ENCODE assay signal across 1 cellular context in genomic region chr1:206583461-206584264, GRCh38.
A peak's percentile ranks its signal among the peaks of the same experiment; 100 is the strongest.
TF ChIP-seq lines count a peak whose summit lies in the region.

No MANE protein-coding gene starts in this region.

TF ChIP-seq in K562, 482 proteins besides CTCF, POLR2A, EP300 and RAD21 (continued from another document and continues in another):
- TF ChIP-seq VEZF1 (CRISPR knock-in tag; IDR thresholded peaks at IDR 0.05) (peak; percentile 74), TGIF2 (CRISPR knock-in tag; IDR thresholded peaks at IDR 0.05) (no peak), FOXP1 (CRISPR knock-in tag; IDR thresholded peaks at IDR 0.05) (no peak), SP1 (CRISPR knock-in tag; IDR thresholded peaks at IDR 0.05) (peak; percentile 66), CLOCK (CRISPR knock-in tag; IDR thresholded peaks at IDR 0.05; ENCODE audit: borderline replicate concordance) (no peak), ZNF512 (tag; IDR thresholded peaks at IDR 0.05) (no peak), DACH1 (IDR thresholded peaks at IDR 0.05; ENCODE audit: partially characterized antibody) (peak; percentile 52), SNIP1 (IDR thresholded peaks at IDR 0.05; ENCODE audit: low read depth) (no peak), TEAD4 (IDR thresholded peaks at IDR 0.05; ENCODE audit: low read length) (0 out of 2 replicates have a peak, but pooled peaks have one; percentile 11), TEAD4 (CRISPR knock-in tag; IDR thresholded peaks at IDR 0.05; ENCODE audit: borderline replicate concordance) (no peak), ARNT (IDR thresholded peaks at IDR 0.05) (0 out of 4 replicates have a peak, but pooled peaks of 1 of the 2 experiments have one; percentile 51), SMC3 (conservative IDR thresholded peaks at IDR 0.05; ENCODE audit: insufficient read depth, low read depth, low read length) (peak; percentile 99), HDGF (IDR thresholded peaks at IDR 0.05) (peak; percentile 75; the same call in 1 of the 2 replicates), SIN3A (IDR thresholded peaks at IDR 0.05; ENCODE audit: borderline replicate concordance in 2 of 2, control insufficient read depth in 1 of 2, low read depth in 2 of 2, low read length in 2 of 2) (no peak), TFE3 (CRISPR knock-in tag; IDR thresholded peaks at IDR 0.05) (no peak), RBM39 (optimal IDR thresholded peaks at IDR 0.05; ENCODE audit: low read depth, low read length) (peak; percentile 57), GATAD2B (IDR thresholded peaks at IDR 0.05; ENCODE audit: borderline replicate concordance) (no peak), ZNF324 (CRISPR knock-in tag; IDR thresholded peaks at IDR 0.05) (no peak), L3MBTL2 (IDR thresholded peaks at IDR 0.05) (peak; percentile 33; the same call in 1 of the 2 replicates), CHAMP1 (IDR thresholded peaks at IDR 0.05) (no peak), CEBPB (tag; IDR thresholded peaks at IDR 0.05) (peak; percentile 48), MEF2D (tag; conservative IDR thresholded peaks at IDR 0.05; ENCODE audit: low read depth) (no peak), ARID1B (IDR thresholded peaks at IDR 0.05) (no peak), MAZ (CRISPR knock-in tag; conservative IDR thresholded peaks at IDR 0.05 in 1 of 2, IDR thresholded peaks at IDR 0.05 in 1 of 2) (peak; percentile 16 to 84; a peak in 2 of 4 replicates), SMARCA4 (IDR thresholded peaks at IDR 0.05) (peak; percentile 16; the same call in 1 of the 2 replicates), HDAC8 (tag; IDR thresholded peaks at IDR 0.05) (no peak), ZNF143 (CRISPR knock-in tag; IDR thresholded peaks at IDR 0.05) (no peak), JUND (IDR thresholded peaks at IDR 0.05; ENCODE audit: borderline replicate concordance, low read depth, low read length) (peak; percentile 45; the same call in 1 of the 2 replicates), JUND (tag; IDR thresholded peaks at IDR 0.05; ENCODE audit: borderline replicate concordance, low read depth, low read length) (no peak), ZKSCAN1 (IDR thresholded peaks at IDR 0.05; ENCODE audit: low read depth, low read length) (0 out of 2 replicates have a peak, but pooled peaks have one; percentile 38), ID3 (CRISPR knock-in tag; IDR thresholded peaks at IDR 0.05) (no peak), ID3 (tag; IDR thresholded peaks at IDR 0.05) (no peak), PPARD (CRISPR knock-in tag; IDR thresholded peaks at IDR 0.05) (no peak), SMAD4 (CRISPR knock-in tag; conservative IDR thresholded peaks at IDR 0.05) (no peak)
- TF ChIP-seq, protein P1, sequence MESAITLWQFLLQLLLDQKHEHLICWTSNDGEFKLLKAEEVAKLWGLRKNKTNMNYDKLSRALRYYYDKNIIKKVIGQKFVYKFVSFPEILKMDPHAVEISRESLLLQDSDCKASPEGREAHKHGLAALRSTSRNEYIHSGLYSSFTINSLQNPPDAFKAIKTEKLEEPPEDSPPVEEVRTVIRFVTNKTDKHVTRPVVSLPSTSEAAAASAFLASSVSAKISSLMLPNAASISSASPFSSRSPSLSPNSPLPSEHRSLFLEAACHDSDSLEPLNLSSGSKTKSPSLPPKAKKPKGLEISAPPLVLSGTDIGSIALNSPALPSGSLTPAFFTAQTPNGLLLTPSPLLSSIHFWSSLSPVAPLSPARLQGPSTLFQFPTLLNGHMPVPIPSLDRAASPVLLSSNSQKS (CRISPR knock-in tag; IDR thresholded peaks at IDR 0.05): no peak
- TF ChIP-seq, protein P2, sequence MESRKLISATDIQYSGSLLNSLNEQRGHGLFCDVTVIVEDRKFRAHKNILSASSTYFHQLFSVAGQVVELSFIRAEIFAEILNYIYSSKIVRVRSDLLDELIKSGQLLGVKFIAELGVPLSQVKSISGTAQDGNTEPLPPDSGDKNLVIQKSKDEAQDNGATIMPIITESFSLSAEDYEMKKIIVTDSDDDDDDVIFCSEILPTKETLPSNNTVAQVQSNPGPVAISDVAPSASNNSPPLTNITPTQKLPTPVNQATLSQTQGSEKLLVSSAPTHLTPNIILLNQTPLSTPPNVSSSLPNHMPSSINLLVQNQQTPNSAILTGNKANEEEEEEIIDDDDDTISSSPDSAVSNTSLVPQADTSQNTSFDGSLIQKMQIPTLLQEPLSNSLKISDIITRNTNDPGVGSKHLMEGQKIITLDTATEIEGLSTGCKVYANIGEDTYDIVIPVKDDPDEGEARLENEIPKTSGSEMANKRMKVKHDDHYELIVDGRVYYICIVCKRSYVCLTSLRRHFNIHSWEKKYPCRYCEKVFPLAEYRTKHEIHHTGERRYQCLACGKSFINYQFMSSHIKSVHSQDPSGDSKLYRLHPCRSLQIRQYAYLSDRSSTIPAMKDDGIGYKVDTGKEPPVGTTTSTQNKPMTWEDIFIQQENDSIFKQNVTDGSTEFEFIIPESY (CRISPR knock-in tag; IDR thresholded peaks at IDR 0.05): no peak
- TF ChIP-seq, protein P3, sequence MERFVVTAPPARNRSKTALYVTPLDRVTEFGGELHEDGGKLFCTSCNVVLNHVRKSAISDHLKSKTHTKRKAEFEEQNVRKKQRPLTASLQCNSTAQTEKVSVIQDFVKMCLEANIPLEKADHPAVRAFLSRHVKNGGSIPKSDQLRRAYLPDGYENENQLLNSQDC (CRISPR knock-in tag; IDR thresholded peaks at IDR 0.05): no peak
- TF ChIP-seq, protein P4, sequence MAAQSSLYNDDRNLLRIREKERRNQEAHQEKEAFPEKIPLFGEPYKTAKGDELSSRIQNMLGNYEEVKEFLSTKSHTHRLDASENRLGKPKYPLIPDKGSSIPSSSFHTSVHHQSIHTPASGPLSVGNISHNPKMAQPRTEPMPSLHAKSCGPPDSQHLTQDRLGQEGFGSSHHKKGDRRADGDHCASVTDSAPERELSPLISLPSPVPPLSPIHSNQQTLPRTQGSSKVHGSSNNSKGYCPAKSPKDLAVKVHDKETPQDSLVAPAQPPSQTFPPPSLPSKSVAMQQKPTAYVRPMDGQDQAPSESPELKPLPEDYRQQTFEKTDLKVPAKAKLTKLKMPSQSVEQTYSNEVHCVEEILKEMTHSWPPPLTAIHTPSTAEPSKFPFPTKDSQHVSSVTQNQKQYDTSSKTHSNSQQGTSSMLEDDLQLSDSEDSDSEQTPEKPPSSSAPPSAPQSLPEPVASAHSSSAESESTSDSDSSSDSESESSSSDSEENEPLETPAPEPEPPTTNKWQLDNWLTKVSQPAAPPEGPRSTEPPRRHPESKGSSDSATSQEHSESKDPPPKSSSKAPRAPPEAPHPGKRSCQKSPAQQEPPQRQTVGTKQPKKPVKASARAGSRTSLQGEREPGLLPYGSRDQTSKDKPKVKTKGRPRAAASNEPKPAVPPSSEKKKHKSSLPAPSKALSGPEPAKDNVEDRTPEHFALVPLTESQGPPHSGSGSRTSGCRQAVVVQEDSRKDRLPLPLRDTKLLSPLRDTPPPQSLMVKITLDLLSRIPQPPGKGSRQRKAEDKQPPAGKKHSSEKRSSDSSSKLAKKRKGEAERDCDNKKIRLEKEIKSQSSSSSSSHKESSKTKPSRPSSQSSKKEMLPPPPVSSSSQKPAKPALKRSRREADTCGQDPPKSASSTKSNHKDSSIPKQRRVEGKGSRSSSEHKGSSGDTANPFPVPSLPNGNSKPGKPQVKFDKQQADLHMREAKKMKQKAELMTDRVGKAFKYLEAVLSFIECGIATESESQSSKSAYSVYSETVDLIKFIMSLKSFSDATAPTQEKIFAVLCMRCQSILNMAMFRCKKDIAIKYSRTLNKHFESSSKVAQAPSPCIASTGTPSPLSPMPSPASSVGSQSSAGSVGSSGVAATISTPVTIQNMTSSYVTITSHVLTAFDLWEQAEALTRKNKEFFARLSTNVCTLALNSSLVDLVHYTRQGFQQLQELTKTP (IDR thresholded peaks at IDR 0.05; ENCODE audit: low read depth in 1 of 2, partially characterized antibody in 2 of 2): peak in 1 of 2 experiments; percentile 20
- TF ChIP-seq, protein P5, sequence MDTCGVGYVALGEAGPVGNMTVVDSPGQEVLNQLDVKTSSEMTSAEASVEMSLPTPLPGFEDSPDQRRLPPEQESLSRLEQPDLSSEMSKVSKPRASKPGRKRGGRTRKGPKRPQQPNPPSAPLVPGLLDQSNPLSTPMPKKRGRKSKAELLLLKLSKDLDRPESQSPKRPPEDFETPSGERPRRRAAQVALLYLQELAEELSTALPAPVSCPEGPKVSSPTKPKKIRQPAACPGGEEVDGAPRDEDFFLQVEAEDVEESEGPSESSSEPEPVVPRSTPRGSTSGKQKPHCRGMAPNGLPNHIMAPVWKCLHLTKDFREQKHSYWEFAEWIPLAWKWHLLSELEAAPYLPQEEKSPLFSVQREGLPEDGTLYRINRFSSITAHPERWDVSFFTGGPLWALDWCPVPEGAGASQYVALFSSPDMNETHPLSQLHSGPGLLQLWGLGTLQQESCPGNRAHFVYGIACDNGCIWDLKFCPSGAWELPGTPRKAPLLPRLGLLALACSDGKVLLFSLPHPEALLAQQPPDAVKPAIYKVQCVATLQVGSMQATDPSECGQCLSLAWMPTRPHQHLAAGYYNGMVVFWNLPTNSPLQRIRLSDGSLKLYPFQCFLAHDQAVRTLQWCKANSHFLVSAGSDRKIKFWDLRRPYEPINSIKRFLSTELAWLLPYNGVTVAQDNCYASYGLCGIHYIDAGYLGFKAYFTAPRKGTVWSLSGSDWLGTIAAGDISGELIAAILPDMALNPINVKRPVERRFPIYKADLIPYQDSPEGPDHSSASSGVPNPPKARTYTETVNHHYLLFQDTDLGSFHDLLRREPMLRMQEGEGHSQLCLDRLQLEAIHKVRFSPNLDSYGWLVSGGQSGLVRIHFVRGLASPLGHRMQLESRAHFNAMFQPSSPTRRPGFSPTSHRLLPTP (IDR thresholded peaks at IDR 0.05; ENCODE audit: borderline replicate concordance, extremely low read depth, insufficient read length): no peak
